Comparison of ENCODE assay signal across 1 cellular context in genomic region chr7:47771301-47771989, GRCh38.
TF ChIP-seq lines count a peak whose summit lies in the region.

No MANE protein-coding gene starts in this region.

TF ChIP-seq in endothelial cell of umbilical vein, 7 proteins besides CTCF, POLR2A, EP300 and RAD21 (continued from another document):
- no peak for TF ChIP-seq MYC (IDR thresholded peaks at IDR 0.05; ENCODE audit: low read depth, low read length)
- no peak for TF ChIP-seq MAX (IDR thresholded peaks at IDR 0.05; ENCODE audit: insufficient read depth, insufficient read length)
- TF ChIP-seq EZH2 (IDR thresholded peaks at IDR 0.05; ENCODE audit: borderline replicate concordance, low read depth, low read length, severe bottlenecking), result no peak
